In genomic region chr7:122143751-122144711, GRCh38 we compare ENCODE assay signal across 8 cellular contexts. TPM values are rescaled to one million over a fixed set of nuclear protein-coding genes. Genes with fewer than 3 reads are reported as not detected.
A peak's percentile ranks its signal among the peaks of the same experiment; 100 is the strongest.
DNase-seq lines count a peak whose midpoint lies in the region; ATAC-seq and TF ChIP-seq lines count a peak whose summit lies in the region.

Gene AASS (minus strand): TSS chr7:122144249. CDS start chr7:122133726, 10,523 bp downstream.

- DNase-seq in GM03348 (ENCODE audit: low spot score): peak; percentile 98
- DNase-seq in HFF-Myc (ENCODE audit: extremely low read depth, low read depth): peak; percentile 81
- DNase-seq in NCI-H1105 (lab: John Stamatoyannopoulos, UW): peak; percentile 95
- DNase-seq in T-helper 22 cell (ENCODE audit: low read depth): peak; percentile 48
- peak; percentile 95 for DNase-seq in astrocyte of the spinal cord (ENCODE audit: low read depth, low spot score)
- DNase-seq in hepatic stellate cell (ENCODE audit: low spot score): peak; percentile 89
- peak; percentile 97 to 99 for DNase-seq in psoas muscle
- peak; percentile 97 for DNase-seq in upper lobe of right lung

- intact Hi-C loops in psoas muscle (cut with DNase I) (no loop called here), upper lobe of right lung (cut with DNase I) (no loop called here)

- peak; percentile 98 to 100 (median 99) for ATAC-seq in psoas muscle
- peak; percentile 99 for ATAC-seq in upper lobe of right lung

- H3K36me3 ChIP-seq in psoas muscle (ENCODE audit: insufficient read depth in 1 of 2, low read depth in 1 of 2): no peaks in the 10 kb centered on the region
- no peaks in the 10 kb centered on the region for H3K36me3 ChIP-seq in upper lobe of right lung

- peak within 1 kb of the TSS; percentile 79 for H3K27ac ChIP-seq in psoas muscle
- H3K27ac ChIP-seq in upper lobe of right lung: peak within 1 kb of the TSS; percentile 98

- H3K9me3 ChIP-seq in psoas muscle (no peaks in the 10 kb centered on the region), upper lobe of right lung (no peaks in the 10 kb centered on the region)

- TF ChIP-seq CTCF in HFF-Myc (IDR thresholded peaks at IDR 0.05; ENCODE audit: low read depth, low read length, missing control alignments): no peak
- TF ChIP-seq CTCF in astrocyte of the spinal cord (IDR thresholded peaks at IDR 0.05; ENCODE audit: low read depth, low read length): no peak
- no peak for TF ChIP-seq CTCF in psoas muscle (IDR thresholded peaks at IDR 0.05)
- TF ChIP-seq CTCF in upper lobe of right lung (IDR thresholded peaks at IDR 0.05): no peak

- H3K4me1 ChIP-seq in psoas muscle: peaks cover 14% of the 10 kb centered on the region
- H3K4me1 ChIP-seq in upper lobe of right lung: peaks cover 4% of the 10 kb centered on the region

- H3K27me3 ChIP-seq in psoas muscle (ENCODE audit: insufficient read depth in 3 of 3, low read length in 2 of 3) (no peaks in the 10 kb centered on the region), upper lobe of right lung (no peaks in the 10 kb centered on the region)

- H3K4me3 ChIP-seq in HFF-Myc (replicated peaks; ENCODE audit: low read depth, low read length) (peak within 1 kb of the TSS; percentile 76), astrocyte of the spinal cord (ENCODE audit: low read depth, low read length) (peak within 1 kb of the TSS; percentile 81), psoas muscle (peak within 1 kb of the TSS; percentile 78), upper lobe of right lung (peak within 1 kb of the TSS; percentile 78)

- WGBS in psoas muscle, 3 donors: 0% methylated on average over 62 to 69 of the region's 69 CpGs

- in situ Hi-C loops in astrocyte of the spinal cord (cut with HindIII; ENCODE audit: low sequenced_read_pairs): no loop called here

RNA-seq across cellular contexts. Expression of gene AASS, which starts in this region (rescaled TPM):
- total RNA-seq in psoas muscle: 1 to 10 TPM; 4.1 to 9.6 (median 6.9) TPM
- 1 to 10 TPM; 2.8 to 4.8 (median 4.2) TPM for polyA plus RNA-seq in psoas muscle
- 35.6 TPM for total RNA-seq in upper lobe of right lung

Comparison
In these comparisons a context has a peak if more than half of its experiments do, and no peak if none do; other contexts are left out.
1. Peak in every context shown above with its lines: DNase-seq, ATAC-seq, H3K4me3 ChIP-seq and H3K27ac ChIP-seq.
2. DNase-seq: peak in every context shown above with its lines; median percentile 98 in GM03348; 98 in psoas muscle; 97 in upper lobe of right lung; 95 in NCI-H1105; 95 in astrocyte of the spinal cord; 89 in hepatic stellate cell; 81 in HFF-Myc; 48 in T-helper 22 cell.